In genomic region chr9:130522233-130522808, GRCh38 we compare ENCODE assay signal across 1 cellular context.
TF ChIP-seq lines count a peak whose summit lies in the region.

No MANE protein-coding gene starts in this region.

TF ChIP-seq in HepG2, 621 proteins besides CTCF, POLR2A, EP300 and RAD21 (continued from another document):
- TF ChIP-seq ZNF281 (CRISPR knock-in tag; IDR thresholded peaks at IDR 0.05; ENCODE audit: borderline replicate concordance): peak; percentile 73; the same call in 1 of the 2 replicates
- TF ChIP-seq ZNF687 (CRISPR knock-in tag; IDR thresholded peaks at IDR 0.05): 0 out of 2 replicates have a peak, but pooled peaks have one; percentile 9
- 0 out of 2 replicates have a peak, but pooled peaks have one; percentile 34 for TF ChIP-seq ZMYM4 (CRISPR knock-in tag; IDR thresholded peaks at IDR 0.05)
- TF ChIP-seq FOXC1 (CRISPR knock-in tag; IDR thresholded peaks at IDR 0.05; ENCODE audit: borderline replicate concordance): no peak
- TF ChIP-seq ZNF770 (CRISPR knock-in tag; IDR thresholded peaks at IDR 0.05): peak; percentile 73; the same call in 1 of the 2 replicates
- no peak for TF ChIP-seq ZNF264 (CRISPR knock-in tag; IDR thresholded peaks at IDR 0.05)
- TF ChIP-seq TBX3 (IDR thresholded peaks at IDR 0.05; ENCODE audit: borderline replicate concordance): no peak
